ENCODE assay signal across 1 cellular context in genomic region chr20:45911486-45912343, GRCh38.
TF ChIP-seq lines count a peak whose summit lies in the region.

A gene with protein sequence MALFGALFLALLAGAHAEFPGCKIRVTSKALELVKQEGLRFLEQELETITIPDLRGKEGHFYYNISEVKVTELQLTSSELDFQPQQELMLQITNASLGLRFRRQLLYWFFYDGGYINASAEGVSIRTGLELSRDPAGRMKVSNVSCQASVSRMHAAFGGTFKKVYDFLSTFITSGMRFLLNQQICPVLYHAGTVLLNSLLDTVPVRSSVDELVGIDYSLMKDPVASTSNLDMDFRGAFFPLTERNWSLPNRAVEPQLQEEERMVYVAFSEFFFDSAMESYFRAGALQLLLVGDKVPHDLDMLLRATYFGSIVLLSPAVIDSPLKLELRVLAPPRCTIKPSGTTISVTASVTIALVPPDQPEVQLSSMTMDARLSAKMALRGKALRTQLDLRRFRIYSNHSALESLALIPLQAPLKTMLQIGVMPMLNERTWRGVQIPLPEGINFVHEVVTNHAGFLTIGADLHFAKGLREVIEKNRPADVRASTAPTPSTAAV (minus strand): TSS chr20:45912155. CDS start chr20:45911452, 703 bp downstream.

TF ChIP-seq in WTC11, 78 proteins besides CTCF, POLR2A, EP300 and RAD21 (continued from another document):
- peak; percentile 73; the same call in 1 of the 2 replicates for TF ChIP-seq ZNF281 (CRISPR knock-in tag; IDR thresholded peaks at IDR 0.05)
- TF ChIP-seq GABPB1 (CRISPR knock-in tag; IDR thresholded peaks at IDR 0.05) = 0 out of 2 replicates have a peak, but pooled peaks have one; percentile 20
- peak; percentile 72 for TF ChIP-seq SP1 (CRISPR knock-in tag; conservative IDR thresholded peaks at IDR 0.05)
- TF ChIP-seq FOXP1 (CRISPR knock-in tag; IDR thresholded peaks at IDR 0.05; ENCODE audit: borderline replicate concordance) = peak; percentile 80
- TF ChIP-seq ZNF317 (CRISPR knock-in tag; IDR thresholded peaks at IDR 0.05; ENCODE audit: borderline replicate concordance, low read depth) = no peak
- TF ChIP-seq MAX (CRISPR knock-in tag; IDR thresholded peaks at IDR 0.05) = peak; percentile 72
- TF ChIP-seq ZNF263 (CRISPR knock-in tag; IDR thresholded peaks at IDR 0.05; ENCODE audit: low read depth) = 0 out of 2 replicates have a peak, but pooled peaks have one; percentile 38
- TF ChIP-seq CREM (CRISPR knock-in tag; IDR thresholded peaks at IDR 0.05) = 0 out of 2 replicates have a peak, but pooled peaks have one; percentile 42
- TF ChIP-seq E2F1 (CRISPR knock-in tag; IDR thresholded peaks at IDR 0.05) = 0 out of 2 replicates have a peak, but pooled peaks have one; percentile 29
- TF ChIP-seq, protein P1, sequence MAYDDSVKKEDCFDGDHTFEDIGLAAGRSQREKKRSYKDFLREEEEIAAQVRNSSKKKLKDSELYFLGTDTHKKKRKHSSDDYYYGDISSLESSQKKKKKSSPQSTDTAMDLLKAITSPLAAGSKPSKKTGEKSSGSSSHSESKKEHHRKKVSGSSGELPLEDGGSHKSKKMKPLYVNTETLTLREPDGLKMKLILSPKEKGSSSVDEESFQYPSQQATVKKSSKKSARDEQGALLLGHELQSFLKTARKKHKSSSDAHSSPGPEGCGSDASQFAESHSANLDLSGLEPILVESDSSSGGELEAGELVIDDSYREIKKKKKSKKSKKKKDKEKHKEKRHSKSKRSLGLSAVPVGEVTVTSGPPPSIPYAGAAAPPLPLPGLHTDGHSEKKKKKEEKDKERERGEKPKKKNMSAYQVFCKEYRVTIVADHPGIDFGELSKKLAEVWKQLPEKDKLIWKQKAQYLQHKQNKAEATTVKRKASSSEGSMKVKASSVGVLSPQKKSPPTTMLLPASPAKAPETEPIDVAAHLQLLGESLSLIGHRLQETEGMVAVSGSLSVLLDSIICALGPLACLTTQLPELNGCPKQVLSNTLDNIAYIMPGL (CRISPR knock-in tag; IDR thresholded peaks at IDR 0.05) = peak; percentile 58
- no peak for TF ChIP-seq ZNF423 (CRISPR knock-in tag; IDR thresholded peaks at IDR 0.05)
- TF ChIP-seq, protein P2, sequence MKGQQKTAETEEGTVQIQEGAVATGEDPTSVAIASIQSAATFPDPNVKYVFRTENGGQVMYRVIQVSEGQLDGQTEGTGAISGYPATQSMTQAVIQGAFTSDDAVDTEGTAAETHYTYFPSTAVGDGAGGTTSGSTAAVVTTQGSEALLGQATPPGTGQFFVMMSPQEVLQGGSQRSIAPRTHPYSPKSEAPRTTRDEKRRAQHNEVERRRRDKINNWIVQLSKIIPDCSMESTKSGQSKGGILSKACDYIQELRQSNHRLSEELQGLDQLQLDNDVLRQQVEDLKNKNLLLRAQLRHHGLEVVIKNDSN (CRISPR knock-in tag; IDR thresholded peaks at IDR 0.05) = peak; percentile 86
- peak; percentile 28; the same call in 1 of the 2 replicates for TF ChIP-seq CREB1 (CRISPR knock-in tag; IDR thresholded peaks at IDR 0.05)
- 0 out of 2 replicates have a peak, but pooled peaks have one; percentile 51 for TF ChIP-seq MYBL2 (CRISPR knock-in tag; IDR thresholded peaks at IDR 0.05)
